ENCODE assay signal across 1 cellular context in genomic region chr1:27887215-27888035, GRCh38.
TF ChIP-seq lines count a peak whose summit lies in the region.

No MANE protein-coding gene starts in this region.

TF ChIP-seq in SK-N-SH treated with all-trans-retinoic acid at 6 μM for 48 hours, 23 proteins besides CTCF, POLR2A, EP300 and RAD21 (continued from another document):
- no peak for TF ChIP-seq CSRNP3 (CRISPR knock-in tag; IDR thresholded peaks at IDR 0.05)
- TF ChIP-seq ZFP30 (CRISPR knock-in tag; IDR thresholded peaks at IDR 0.05): no peak
